ENCODE assay signal across 1 cellular context in genomic region chr6:28104392-28105250, GRCh38.
A peak's percentile ranks its signal among the peaks of the same experiment; 100 is the strongest.
TF ChIP-seq lines count a peak whose summit lies in the region.

No MANE protein-coding gene starts in this region.

TF ChIP-seq in K562, 482 proteins besides CTCF, POLR2A, EP300 and RAD21 (continued from another document and continues in another):
- TF ChIP-seq SP1 (CRISPR knock-in tag; IDR thresholded peaks at IDR 0.05) (peak; percentile 53; the same call in 1 of the 2 replicates), JUN (IDR thresholded peaks at IDR 0.05; ENCODE audit: borderline replicate concordance, low read depth, low read length) (no peak; the same call in 1 of the 2 replicates), JUN (CRISPR knock-in tag; IDR thresholded peaks at IDR 0.05; ENCODE audit: borderline replicate concordance) (no peak), MYC (IDR thresholded peaks at IDR 0.05; ENCODE audit: low read depth, low read length) (peak; percentile 82), MYC (CRISPR knock-in tag; IDR thresholded peaks at IDR 0.05; ENCODE audit: borderline replicate concordance, low read depth) (peak; percentile 76; the same call in 1 of the 2 replicates), FUS (optimal IDR thresholded peaks at IDR 0.05; ENCODE audit: low read depth, low read length) (no peak), KLF1 (tag; IDR thresholded peaks at IDR 0.05) (0 out of 2 replicates have a peak, but pooled peaks have one; percentile 65), PML (IDR thresholded peaks at IDR 0.05; ENCODE audit: low read length) (peak; percentile 68), KAT8 (IDR thresholded peaks at IDR 0.05; ENCODE audit: low read depth) (peak; percentile 13; the same call in 1 of the 2 replicates), MLX (CRISPR knock-in tag; conservative IDR thresholded peaks at IDR 0.05) (peak; percentile 18 to 64; a peak in 1 of 4 replicates), SAFB2 (IDR thresholded peaks at IDR 0.05; ENCODE audit: borderline replicate concordance, low read depth, low read length, severe bottlenecking) (no peak), POLR2AphosphoS5 (IDR thresholded peaks at IDR 0.05; ENCODE audit: control insufficient read depth, insufficient read depth, low read depth, low read length) (peak; percentile 86), TBP (optimal IDR thresholded peaks at IDR 0.05; ENCODE audit: low read depth, low read length) (peak; percentile 87), ZBTB33 (CRISPR knock-in tag; IDR thresholded peaks at IDR 0.05) (peak; percentile 12; the same call in 1 of the 2 replicates), HDAC2 (IDR thresholded peaks at IDR 0.05) (peak; percentile 53; the same call in 1 of the 2 replicates), JUND (IDR thresholded peaks at IDR 0.05; ENCODE audit: borderline replicate concordance, low read depth, low read length) (peak; percentile 44; the same call in 1 of the 2 replicates), JUND (tag; IDR thresholded peaks at IDR 0.05; ENCODE audit: borderline replicate concordance, low read depth, low read length) (peak; percentile 41; the same call in 1 of the 3 replicates), ZNF518B (CRISPR knock-in tag; IDR thresholded peaks at IDR 0.05) (no peak), EP400 (IDR thresholded peaks at IDR 0.05) (peak; percentile 70), ARNT (IDR thresholded peaks at IDR 0.05) (peak in 1 of 2 experiments; percentile 16; a peak in 1 of 4 replicates), SUPT5H (IDR thresholded peaks at IDR 0.05) (peak; percentile 91), HBP1 (CRISPR knock-in tag; IDR thresholded peaks at IDR 0.05) (no peak), ELF2 (CRISPR knock-in tag; IDR thresholded peaks at IDR 0.05) (peak; percentile 77), NONO (IDR thresholded peaks at IDR 0.05; ENCODE audit: low read depth in 2 of 2, low read length in 1 of 2) (peak in 1 of 2 experiments; percentile 47; a peak in 1 of 4 replicates), KAT7 (CRISPR knock-in tag; IDR thresholded peaks at IDR 0.05; ENCODE audit: borderline replicate concordance) (peak; percentile 85), ZBTB8A (IDR thresholded peaks at IDR 0.05; ENCODE audit: partially characterized antibody) (no peak), ETV1 (tag; conservative IDR thresholded peaks at IDR 0.05; ENCODE audit: low read depth) (peak; percentile 94), KLF6 (CRISPR knock-in tag; IDR thresholded peaks at IDR 0.05; ENCODE audit: borderline replicate concordance) (peak; percentile 62; the same call in 1 of the 2 replicates), TARDBP (IDR thresholded peaks at IDR 0.05) (no peak), NEUROD1 (IDR thresholded peaks at IDR 0.05; ENCODE audit: borderline replicate concordance, low read depth, low read length, partially characterized antibody) (peak; percentile 15), AFF1 (IDR thresholded peaks at IDR 0.05; ENCODE audit: low read depth in 1 of 2, partially characterized antibody in 2 of 2) (peak in 1 of 2 experiments; percentile 74), SIN3B (IDR thresholded peaks at IDR 0.05; ENCODE audit: low read depth) (peak; percentile 53; the same call in 1 of the 2 replicates)
- TF ChIP-seq, protein P1, sequence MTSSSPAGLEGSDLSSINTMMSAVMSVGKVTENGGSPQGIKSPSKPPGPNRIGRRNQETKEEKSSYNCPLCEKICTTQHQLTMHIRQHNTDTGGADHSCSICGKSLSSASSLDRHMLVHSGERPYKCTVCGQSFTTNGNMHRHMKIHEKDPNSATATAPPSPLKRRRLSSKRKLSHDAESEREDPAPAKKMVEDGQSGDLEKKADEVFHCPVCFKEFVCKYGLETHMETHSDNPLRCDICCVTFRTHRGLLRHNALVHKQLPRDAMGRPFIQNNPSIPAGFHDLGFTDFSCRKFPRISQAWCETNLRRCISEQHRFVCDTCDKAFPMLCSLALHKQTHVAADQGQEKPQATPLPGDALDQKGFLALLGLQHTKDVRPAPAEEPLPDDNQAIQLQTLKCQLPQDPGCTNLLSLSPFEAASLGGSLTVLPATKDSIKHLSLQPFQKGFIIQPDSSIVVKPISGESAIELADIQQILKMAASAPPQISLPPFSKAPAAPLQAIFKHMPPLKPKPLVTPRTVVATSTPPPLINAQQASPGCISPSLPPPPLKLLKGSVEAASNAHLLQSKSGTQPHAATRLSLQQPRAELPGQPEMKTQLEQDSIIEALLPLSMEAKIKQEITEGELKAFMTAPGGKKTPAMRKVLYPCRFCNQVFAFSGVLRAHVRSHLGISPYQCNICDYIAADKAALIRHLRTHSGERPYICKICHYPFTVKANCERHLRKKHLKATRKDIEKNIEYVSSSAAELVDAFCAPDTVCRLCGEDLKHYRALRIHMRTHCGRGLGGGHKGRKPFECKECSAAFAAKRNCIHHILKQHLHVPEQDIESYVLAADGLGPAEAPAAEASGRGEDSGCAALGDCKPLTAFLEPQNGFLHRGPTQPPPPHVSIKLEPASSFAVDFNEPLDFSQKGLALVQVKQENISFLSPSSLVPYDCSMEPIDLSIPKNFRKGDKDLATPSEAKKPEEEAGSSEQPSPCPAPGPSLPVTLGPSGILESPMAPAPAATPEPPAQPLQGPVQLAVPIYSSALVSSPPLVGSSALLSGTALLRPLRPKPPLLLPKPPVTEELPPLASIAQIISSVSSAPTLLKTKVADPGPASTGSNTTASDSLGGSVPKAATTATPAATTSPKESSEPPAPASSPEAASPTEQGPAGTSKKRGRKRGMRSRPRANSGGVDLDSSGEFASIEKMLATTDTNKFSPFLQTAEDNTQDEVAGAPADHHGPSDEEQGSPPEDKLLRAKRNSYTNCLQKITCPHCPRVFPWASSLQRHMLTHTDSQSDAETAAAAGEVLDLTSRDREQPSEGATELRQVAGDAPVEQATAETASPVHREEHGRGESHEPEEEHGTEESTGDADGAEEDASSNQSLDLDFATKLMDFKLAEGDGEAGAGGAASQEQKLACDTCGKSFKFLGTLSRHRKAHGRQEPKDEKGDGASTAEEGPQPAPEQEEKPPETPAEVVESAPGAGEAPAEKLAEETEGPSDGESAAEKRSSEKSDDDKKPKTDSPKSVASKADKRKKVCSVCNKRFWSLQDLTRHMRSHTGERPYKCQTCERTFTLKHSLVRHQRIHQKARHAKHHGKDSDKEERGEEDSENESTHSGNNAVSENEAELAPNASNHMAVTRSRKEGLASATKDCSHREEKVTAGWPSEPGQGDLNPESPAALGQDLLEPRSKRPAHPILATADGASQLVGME (CRISPR knock-in tag; IDR thresholded peaks at IDR 0.05) = peak; percentile 76; the same call in 1 of the 2 replicates
- TF ChIP-seq, protein P2, sequence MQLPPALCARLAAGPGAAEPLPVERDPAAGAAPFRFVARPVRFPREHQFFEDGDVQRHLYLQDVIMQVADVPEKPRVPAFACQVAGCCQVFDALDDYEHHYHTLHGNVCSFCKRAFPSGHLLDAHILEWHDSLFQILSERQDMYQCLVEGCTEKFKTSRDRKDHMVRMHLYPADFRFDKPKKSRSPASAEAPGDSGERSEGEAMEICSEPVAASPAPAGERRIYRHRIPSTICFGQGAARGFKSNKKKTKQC (CRISPR knock-in tag; IDR thresholded peaks at IDR 0.05) = peak; percentile 89; the same call in 1 of the 2 replicates
- TF ChIP-seq, protein P3, sequence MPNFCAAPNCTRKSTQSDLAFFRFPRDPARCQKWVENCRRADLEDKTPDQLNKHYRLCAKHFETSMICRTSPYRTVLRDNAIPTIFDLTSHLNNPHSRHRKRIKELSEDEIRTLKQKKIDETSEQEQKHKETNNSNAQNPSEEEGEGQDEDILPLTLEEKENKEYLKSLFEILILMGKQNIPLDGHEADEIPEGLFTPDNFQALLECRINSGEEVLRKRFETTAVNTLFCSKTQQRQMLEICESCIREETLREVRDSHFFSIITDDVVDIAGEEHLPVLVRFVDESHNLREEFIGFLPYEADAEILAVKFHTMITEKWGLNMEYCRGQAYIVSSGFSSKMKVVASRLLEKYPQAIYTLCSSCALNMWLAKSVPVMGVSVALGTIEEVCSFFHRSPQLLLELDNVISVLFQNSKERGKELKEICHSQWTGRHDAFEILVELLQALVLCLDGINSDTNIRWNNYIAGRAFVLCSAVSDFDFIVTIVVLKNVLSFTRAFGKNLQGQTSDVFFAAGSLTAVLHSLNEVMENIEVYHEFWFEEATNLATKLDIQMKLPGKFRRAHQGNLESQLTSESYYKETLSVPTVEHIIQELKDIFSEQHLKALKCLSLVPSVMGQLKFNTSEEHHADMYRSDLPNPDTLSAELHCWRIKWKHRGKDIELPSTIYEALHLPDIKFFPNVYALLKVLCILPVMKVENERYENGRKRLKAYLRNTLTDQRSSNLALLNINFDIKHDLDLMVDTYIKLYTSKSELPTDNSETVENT (CRISPR knock-in tag; IDR thresholded peaks at IDR 0.05) = peak; percentile 58
